In the genomic region with DNA sequence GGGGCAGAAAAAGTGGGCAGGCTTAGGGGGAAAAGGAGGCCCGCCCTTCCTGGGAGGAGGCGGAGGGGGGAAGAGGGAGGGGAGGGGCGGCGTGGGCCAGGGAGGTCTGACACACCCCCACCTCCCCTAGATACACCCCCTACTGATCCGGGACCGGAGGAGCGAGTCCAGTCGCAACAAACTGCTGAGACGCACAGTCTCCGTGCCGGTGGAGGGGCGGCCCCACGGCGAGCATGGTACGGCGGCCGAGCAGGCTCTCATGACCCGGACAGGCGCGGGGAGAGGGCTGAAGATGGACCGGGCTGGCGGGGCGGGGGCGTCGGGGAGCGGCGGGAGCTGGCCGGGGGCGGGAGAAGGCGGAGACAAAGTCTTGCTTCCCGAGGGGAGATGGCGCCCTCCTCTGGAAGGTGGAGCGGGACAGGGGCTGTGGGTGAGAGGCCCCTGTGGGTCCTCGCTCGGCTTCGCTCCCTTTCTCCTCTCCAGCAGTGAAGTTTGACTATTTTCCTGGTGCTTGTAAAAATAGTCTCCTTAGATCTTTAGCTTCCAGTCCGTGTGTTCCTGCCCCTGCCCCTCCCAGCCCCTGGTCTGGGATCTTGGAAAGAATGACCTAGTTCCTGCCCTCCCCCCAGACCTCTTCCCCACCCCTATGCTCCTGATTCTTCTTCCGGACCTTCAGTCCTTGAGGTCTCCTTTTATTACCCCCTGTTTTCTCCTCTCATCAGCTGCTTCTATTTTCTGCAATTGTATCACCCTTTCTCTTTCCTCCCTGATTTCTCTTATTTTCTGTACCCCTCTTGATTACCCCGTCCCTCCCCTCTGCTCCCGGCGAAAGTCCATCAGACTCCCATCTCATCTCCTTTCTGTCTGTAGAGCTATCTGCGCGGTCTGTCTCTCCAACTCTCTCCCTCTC, we compare ENCODE assay signal across 8 cellular contexts. TPM values are rescaled to one million over a fixed set of nuclear protein-coding genes. Genes with fewer than 3 reads are reported as not detected.
DNase-seq lines count a peak whose midpoint lies in the region; ATAC-seq and TF ChIP-seq lines count a peak whose summit lies in the region.

No MANE protein-coding gene starts in this region.

- peak overlapping the region; percentile 74 to 96 for H3K9ac ChIP-seq in stomach smooth muscle (ENCODE audit: low read length in 2 of 2)

- H3K36me3 ChIP-seq in stomach smooth muscle (ENCODE audit: control insufficient read depth in 2 of 2, insufficient read depth in 2 of 2, low read length in 2 of 2) = no peaks in the 10 kb centered on the region

- H3K9me3 Mint-ChIP-seq in IgD-negative memory B cell (no peaks in the 10 kb centered on the region), neural crest cell (no peaks in the 10 kb centered on the region)

- peak overlapping the region; percentile 85 to 97 (median 91) for H3K4me3 Mint-ChIP-seq in IgD-negative memory B cell
- H3K4me3 Mint-ChIP-seq in neural crest cell = peak overlapping the region; percentile 95

- peak; percentile 41 for ATAC-seq in GM18502 (IDR thresholded peaks at IDR 0.05; ENCODE audit: poor library complexity, unreplicated experiment)

- no peaks in the 10 kb centered on the region for H3K27me3 Mint-ChIP-seq in IgD-negative memory B cell
- no peaks in the 10 kb centered on the region for H3K27me3 Mint-ChIP-seq in neural crest cell (ENCODE audit: low read depth)

- peak overlapping the region; percentile 95 to 98 (median 97) for H3K27ac Mint-ChIP-seq in IgD-negative memory B cell
- peak overlapping the region; percentile 86 for H3K27ac Mint-ChIP-seq in neural crest cell (ENCODE audit: unreplicated experiment)

- peaks cover 31 to 48% (median 48%) of the 10 kb centered on the region in 3 donors for H3K4me1 Mint-ChIP-seq in IgD-negative memory B cell
- peaks cover 92% of the 10 kb centered on the region for H3K4me1 Mint-ChIP-seq in neural crest cell

- peak overlapping the region; percentile 61 to 78 for H3K4me3 ChIP-seq in stomach smooth muscle (ENCODE audit: low read length in 2 of 2)

- H3K4me1 ChIP-seq in stomach smooth muscle (ENCODE audit: control insufficient read depth, insufficient read depth, low read length) = peaks cover 55% of the 10 kb centered on the region

- H3K36me3 Mint-ChIP-seq in IgD-negative memory B cell = no peaks in the 10 kb centered on the region
- H3K36me3 Mint-ChIP-seq in neural crest cell (ENCODE audit: low read depth) = peaks cover 13% of the 10 kb centered on the region

- peak; percentile 79 for TF ChIP-seq POLR2A in Raji (IDR thresholded peaks at IDR 0.05; ENCODE audit: insufficient read depth, low read depth, low read length)

- DNase-seq in A172 (ENCODE audit: low spot score) (peak; percentile 65), activated gamma-delta T cell (lab: John Stamatoyannopoulos, UW) (peak; percentile 65), fibroblast of the conjunctiva (ENCODE audit: low read depth) (peak; percentile 79), neural crest cell (ENCODE audit: low read depth, low spot score) (peak; percentile 83)

- H3K27ac ChIP-seq in stomach smooth muscle (ENCODE audit: low read length) = peak overlapping the region; percentile 96

- no peaks in the 10 kb centered on the region for H3K9me3 ChIP-seq in stomach smooth muscle (ENCODE audit: control insufficient read depth in 2 of 2, low read length in 2 of 2)

- H3K27me3 ChIP-seq in stomach smooth muscle (ENCODE audit: control insufficient read depth in 1 of 2, insufficient read depth in 2 of 2, low read length in 2 of 2) = no peaks in the 10 kb centered on the region

- TF ChIP-seq CTCF in neural crest cell (conservative IDR thresholded peaks at IDR 0.05) = peak; percentile 68

RNA-seq across cellular contexts. Expression of gene SYNGAP1, which starts 6.1 kb away (rescaled TPM):
- 1.8 and 2.5 TPM in 2 replicates for total RNA-seq in A172 (2014; rRNA removed; shearing (Covaris generic))
- polyA plus RNA-seq in IgD-negative memory B cell = 0.54 TPM
- total RNA-seq in neural crest cell = 72.4 and 73.5 TPM in 2 replicates

RNA-seq across cellular contexts. Expression of gene CUTA, which starts 8.0 kb away (rescaled TPM):
- total RNA-seq in A172 (2014; rRNA removed; shearing (Covaris generic)) = 298 and 347 TPM in 2 replicates
- polyA plus RNA-seq in IgD-negative memory B cell = 449 TPM
- 319 and 326 TPM in 2 replicates for total RNA-seq in neural crest cell

RNA-seq across cellular contexts. Expression of gene PHF1, which starts 15.1 kb away (rescaled TPM):
- 36.0 and 40.8 TPM in 2 replicates for total RNA-seq in A172 (2014; rRNA removed; shearing (Covaris generic))
- 77.0 TPM for polyA plus RNA-seq in IgD-negative memory B cell
- 63.5 and 70.5 TPM in 2 replicates for total RNA-seq in neural crest cell

RNA-seq across cellular contexts. Expression of gene ZBTB9, which starts 28.5 kb away (rescaled TPM):
- total RNA-seq in A172 (2014; rRNA removed; shearing (Covaris generic)) = 5.3 and 7.4 TPM in 2 replicates
- 9.0 TPM for polyA plus RNA-seq in IgD-negative memory B cell
- 18.4 and 21.1 TPM in 2 replicates for total RNA-seq in neural crest cell

RNA-seq across cellular contexts. Expression of gene KIFC1, which starts 34.3 kb away (rescaled TPM):
- total RNA-seq in A172 (2014; rRNA removed; shearing (Covaris generic)) = 53.2 and 55.6 TPM in 2 replicates
- polyA plus RNA-seq in IgD-negative memory B cell = 0.23 TPM
- total RNA-seq in neural crest cell = 123 and 124 TPM in 2 replicates

Comparison
In these comparisons a context has a peak if more than half of its experiments do, and no peak if none do; other contexts are left out.
1. Peak in every context shown above with its lines: DNase-seq, ATAC-seq, H3K4me3 ChIP-seq and H3K27ac ChIP-seq.
2. RNA of gene SYNGAP1, which starts 6.1 kb away (total RNA-seq): 72.4 to 73.5 TPM in neural crest cell; 1.8 to 2.5 TPM in A172; every median in the first group is over 10 times any median in the second.